Comparison of ENCODE assay signal across 2 cellular contexts in the genomic region with DNA sequence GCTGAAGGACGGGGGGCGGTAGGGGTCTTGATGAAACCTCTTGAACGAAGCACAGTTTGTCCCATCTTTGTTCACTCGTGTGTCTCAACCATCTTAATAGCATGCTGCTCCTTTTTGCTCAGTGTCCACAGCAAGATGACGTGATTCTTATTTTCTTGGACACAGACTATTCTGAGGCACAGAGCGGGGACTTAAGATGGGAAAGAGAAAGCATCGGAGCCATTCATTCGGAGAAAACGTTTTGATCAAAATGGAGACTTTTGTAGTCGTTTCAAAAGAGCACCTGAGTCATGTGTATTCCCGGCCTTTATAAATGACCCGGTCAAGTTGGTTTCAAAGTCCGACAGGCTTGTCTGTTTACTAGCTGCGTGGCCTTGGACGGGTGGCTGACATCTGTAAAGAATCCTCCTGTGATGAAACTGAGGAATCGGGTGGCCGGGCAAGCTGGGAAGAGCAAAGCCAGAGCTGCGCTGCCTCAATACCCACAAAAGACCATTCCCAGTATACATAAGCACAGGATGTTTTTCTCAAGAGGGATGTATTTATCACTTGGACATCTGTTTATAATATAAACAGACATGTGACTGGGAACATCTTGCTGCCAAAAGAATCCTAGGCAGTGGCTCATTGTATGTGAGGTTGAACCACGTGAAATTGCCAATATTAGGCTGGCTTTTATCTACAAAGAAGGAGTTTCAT.
TF ChIP-seq lines count a peak whose summit lies in the region.

No MANE protein-coding gene starts in this region.

TF ChIP-seq in IMR-90, 13 proteins besides CTCF, POLR2A, EP300 and RAD21:
- TF ChIP-seq, protein P1, sequence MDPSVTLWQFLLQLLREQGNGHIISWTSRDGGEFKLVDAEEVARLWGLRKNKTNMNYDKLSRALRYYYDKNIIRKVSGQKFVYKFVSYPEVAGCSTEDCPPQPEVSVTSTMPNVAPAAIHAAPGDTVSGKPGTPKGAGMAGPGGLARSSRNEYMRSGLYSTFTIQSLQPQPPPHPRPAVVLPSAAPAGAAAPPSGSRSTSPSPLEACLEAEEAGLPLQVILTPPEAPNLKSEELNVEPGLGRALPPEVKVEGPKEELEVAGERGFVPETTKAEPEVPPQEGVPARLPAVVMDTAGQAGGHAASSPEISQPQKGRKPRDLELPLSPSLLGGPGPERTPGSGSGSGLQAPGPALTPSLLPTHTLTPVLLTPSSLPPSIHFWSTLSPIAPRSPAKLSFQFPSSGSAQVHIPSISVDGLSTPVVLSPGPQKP (IDR thresholded peaks at IDR 0.05; ENCODE audit: borderline replicate concordance, low read depth, low read length): no peak
- peak; percentile 22; the same call in 1 of the 2 replicates for TF ChIP-seq BHLHE40 (IDR thresholded peaks at IDR 0.05; ENCODE audit: low read depth, low read length)
- 0 out of 2 replicates have a peak, but pooled peaks have one; percentile 2 for TF ChIP-seq CEBPB (IDR thresholded peaks at IDR 0.05; ENCODE audit: low read depth, low read length)
- peak; percentile 81 for TF ChIP-seq USF2 (IDR thresholded peaks at IDR 0.05; ENCODE audit: low read depth, low read length)
- TF ChIP-seq MAZ (IDR thresholded peaks at IDR 0.05; ENCODE audit: borderline replicate concordance, low read depth, low read length): no peak

TF ChIP-seq in liver, 16 proteins besides CTCF, POLR2A, EP300 and RAD21:
- peak; percentile 91 to 98 for TF ChIP-seq RXRA (IDR thresholded peaks at IDR 0.05)
- TF ChIP-seq FOXA1 (IDR thresholded peaks at IDR 0.05): peak; percentile 74
- TF ChIP-seq SP1 (IDR thresholded peaks at IDR 0.05): peak; percentile 77
- TF ChIP-seq YY1 (IDR thresholded peaks at IDR 0.05): peak; percentile 96
- TF ChIP-seq JUND (IDR thresholded peaks at IDR 0.05): peak; percentile 76 to 92
- TF ChIP-seq FOXA2 (IDR thresholded peaks at IDR 0.05): peak; percentile 78
- peak in 1 of 2 donors; percentile 51 for TF ChIP-seq EGR1 (IDR thresholded peaks at IDR 0.05; ENCODE audit: low read depth in 2 of 2)
- TF ChIP-seq NR2F2 (IDR thresholded peaks at IDR 0.05): no peak
- TF ChIP-seq, protein P2, sequence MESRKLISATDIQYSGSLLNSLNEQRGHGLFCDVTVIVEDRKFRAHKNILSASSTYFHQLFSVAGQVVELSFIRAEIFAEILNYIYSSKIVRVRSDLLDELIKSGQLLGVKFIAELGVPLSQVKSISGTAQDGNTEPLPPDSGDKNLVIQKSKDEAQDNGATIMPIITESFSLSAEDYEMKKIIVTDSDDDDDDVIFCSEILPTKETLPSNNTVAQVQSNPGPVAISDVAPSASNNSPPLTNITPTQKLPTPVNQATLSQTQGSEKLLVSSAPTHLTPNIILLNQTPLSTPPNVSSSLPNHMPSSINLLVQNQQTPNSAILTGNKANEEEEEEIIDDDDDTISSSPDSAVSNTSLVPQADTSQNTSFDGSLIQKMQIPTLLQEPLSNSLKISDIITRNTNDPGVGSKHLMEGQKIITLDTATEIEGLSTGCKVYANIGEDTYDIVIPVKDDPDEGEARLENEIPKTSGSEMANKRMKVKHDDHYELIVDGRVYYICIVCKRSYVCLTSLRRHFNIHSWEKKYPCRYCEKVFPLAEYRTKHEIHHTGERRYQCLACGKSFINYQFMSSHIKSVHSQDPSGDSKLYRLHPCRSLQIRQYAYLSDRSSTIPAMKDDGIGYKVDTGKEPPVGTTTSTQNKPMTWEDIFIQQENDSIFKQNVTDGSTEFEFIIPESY (IDR thresholded peaks at IDR 0.05): peak; percentile 86
- peak; percentile 85 to 98 for TF ChIP-seq HNF4A (conservative IDR thresholded peaks at IDR 0.05)
- TF ChIP-seq TAF1 (conservative IDR thresholded peaks at IDR 0.05): no peak
- TF ChIP-seq, protein P3, sequence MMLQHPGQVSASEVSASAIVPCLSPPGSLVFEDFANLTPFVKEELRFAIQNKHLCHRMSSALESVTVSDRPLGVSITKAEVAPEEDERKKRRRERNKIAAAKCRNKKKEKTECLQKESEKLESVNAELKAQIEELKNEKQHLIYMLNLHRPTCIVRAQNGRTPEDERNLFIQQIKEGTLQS (IDR thresholded peaks at IDR 0.05): peak; percentile 46
- TF ChIP-seq, protein P4, sequence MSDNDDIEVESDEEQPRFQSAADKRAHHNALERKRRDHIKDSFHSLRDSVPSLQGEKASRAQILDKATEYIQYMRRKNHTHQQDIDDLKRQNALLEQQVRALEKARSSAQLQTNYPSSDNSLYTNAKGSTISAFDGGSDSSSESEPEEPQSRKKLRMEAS (IDR thresholded peaks at IDR 0.05): peak; percentile 84
- TF ChIP-seq REST (IDR thresholded peaks at IDR 0.05): peak; percentile 66
- peak; percentile 39 for TF ChIP-seq HNF4G (IDR thresholded peaks at IDR 0.05)
- TF ChIP-seq GABPA (IDR thresholded peaks at IDR 0.05 in 1 of 2, conservative IDR thresholded peaks at IDR 0.05 in 1 of 2): peak in 1 of 2 donors; percentile 26
